ENCODE assay signal across 8 cellular contexts in genomic region chr17:3723556-3724372, GRCh38. TPM values are rescaled to one million over a fixed set of nuclear protein-coding genes. Genes with fewer than 3 reads are reported as not detected.
DNase-seq lines count a peak whose midpoint lies in the region; ATAC-seq and TF ChIP-seq lines count a peak whose summit lies in the region.

HASPIN (plus strand) TSS chr17:3723903; CDS start chr17:3723936, 33 bp downstream.

- H3K4me1 ChIP-seq in duodenal mucosa (ENCODE audit: control insufficient read depth in 1 of 2, insufficient read depth in 2 of 2, low read length in 2 of 2) (peaks cover 32 to 35% of the 10 kb centered on the region in 2 donors), lower lobe of right lung (peaks cover 49% of the 10 kb centered on the region)

- peak; percentile 97 for DNase-seq in CD1c-positive myeloid dendritic cell (ENCODE audit: extremely low spot score)
- peak; percentile 97 for DNase-seq in NCI-H82 (lab: John Stamatoyannopoulos, UW)
- DNase-seq in activated CD4-positive, alpha-beta memory T cell treated with anti-CD3 and anti-CD28 coated beads, Interleukin-2, amount 10 ng/mL, durations not matched to agents 7 days and 5 days = peak; percentile 93
- DNase-seq in lower lobe of right lung = peak; percentile 92
- peak; percentile 83 to 91 (median 84) for DNase-seq in stimulated activated CD4-positive, alpha-beta T cell treated with anti-CD3 and anti-CD28 coated beads, TNF-alpha, amount 100 ng/mL, for 24 hours (ENCODE audit: low read depth in 3 of 3)

- H3K36me3 ChIP-seq in duodenal mucosa (ENCODE audit: control insufficient read depth in 1 of 2, insufficient read depth in 2 of 2, low read length in 2 of 2) = peaks cover under 1 to 4% of the 10 kb centered on the region in 2 donors
- peaks cover 7% of the 10 kb centered on the region for H3K36me3 ChIP-seq in lower lobe of right lung

- no peaks in the 10 kb centered on the region for H3K27me3 Mint-ChIP-seq in activated CD4-positive, alpha-beta memory T cell treated with anti-CD3 and anti-CD28 coated beads, Interleukin-2, amount 10 ng/mL, durations not matched to agents 7 days and 5 days

- peak; percentile 39 for TF ChIP-seq CTCF in lower lobe of right lung (IDR thresholded peaks at IDR 0.05)

- POLR2A ChIA-PET in activated CD4-positive, alpha-beta memory T cell treated with anti-CD3 and anti-CD28 coated beads, Interleukin-2, amount 10 ng/mL, durations not matched to agents 7 days and 5 days (lab: Charles Lee) = interaction anchor here (0.8 to 3.2 kb wide), 16 partner anchors 9 to 419 kb away, joined by 3 to 41 read pairs (median 6); partner anchors contain the start of genes CYB5D2, EMC6, NCBP3 and P2RX5

- intact Hi-C loops in lower lobe of right lung (cut with DNase I) = no loop called here

- H3K9me3 ChIP-seq in duodenal mucosa (ENCODE audit: control insufficient read depth in 1 of 2, low read length in 2 of 2) (no peaks in the 10 kb centered on the region), lower lobe of right lung (no peaks in the 10 kb centered on the region)

- CTCF ChIA-PET in activated CD4-positive, alpha-beta memory T cell treated with anti-CD3 and anti-CD28 coated beads, Interleukin-2, amount 10 ng/mL, durations not matched to agents 7 days and 5 days (lab: Charles Lee) = interaction anchor here (0.5 to 3.3 kb wide), 14 partner anchors 9 to 122 kb away, joined by 3 to 23 read pairs (median 8); partner anchors contain the start of genes CTNS, NCBP3, P2RX5 and SHPK

- ATAC-seq in GM19372 (IDR thresholded peaks at IDR 0.05; ENCODE audit: low read depth, unreplicated experiment) = peak; percentile 79
- peak; percentile 48 for ATAC-seq in HG03558 (IDR thresholded peaks at IDR 0.05; ENCODE audit: extremely low read depth, unreplicated experiment)
- ATAC-seq in lower lobe of right lung = peak; percentile 94 to 98

- H3K4me1 Mint-ChIP-seq in activated CD4-positive, alpha-beta memory T cell treated with anti-CD3 and anti-CD28 coated beads, Interleukin-2, amount 10 ng/mL, durations not matched to agents 7 days and 5 days = peaks cover 65% of the 10 kb centered on the region

- H3K9ac ChIP-seq in duodenal mucosa (ENCODE audit: low read depth in 1 of 2, low read length in 2 of 2) = peak within 1 kb of the TSS; percentile 85 to 91

- peaks cover 64% of the 10 kb centered on the region for H3K36me3 Mint-ChIP-seq in activated CD4-positive, alpha-beta memory T cell treated with anti-CD3 and anti-CD28 coated beads, Interleukin-2, amount 10 ng/mL, durations not matched to agents 7 days and 5 days (ENCODE audit: low read depth)

- H3K9me3 Mint-ChIP-seq in activated CD4-positive, alpha-beta memory T cell treated with anti-CD3 and anti-CD28 coated beads, Interleukin-2, amount 10 ng/mL, durations not matched to agents 7 days and 5 days = no peaks in the 10 kb centered on the region

- peak within 1 kb of the TSS; percentile 68 for H3K27ac Mint-ChIP-seq in activated CD4-positive, alpha-beta memory T cell treated with anti-CD3 and anti-CD28 coated beads, Interleukin-2, amount 10 ng/mL, durations not matched to agents 7 days and 5 days

- H3K4me3 ChIP-seq in duodenal mucosa (ENCODE audit: low read depth in 1 of 2, low read length in 2 of 2) (peak within 1 kb of the TSS; percentile 95 to 96), lower lobe of right lung (peak within 1 kb of the TSS; percentile 92)

- H3K27me3 ChIP-seq in duodenal mucosa (ENCODE audit: control insufficient read depth in 1 of 2, insufficient read depth in 2 of 2, low read length in 2 of 2) = no peaks in the 10 kb centered on the region
- H3K27me3 ChIP-seq in lower lobe of right lung (ENCODE audit: low read depth) = no peaks in the 10 kb centered on the region

- peak within 1 kb of the TSS; percentile 79 for H3K4me3 Mint-ChIP-seq in activated CD4-positive, alpha-beta memory T cell treated with anti-CD3 and anti-CD28 coated beads, Interleukin-2, amount 10 ng/mL, durations not matched to agents 7 days and 5 days

- H3K27ac ChIP-seq in duodenal mucosa (ENCODE audit: low read depth, low read length) (peak within 1 kb of the TSS; percentile 85), lower lobe of right lung (peak within 1 kb of the TSS; percentile 90)

RNA-seq across cellular contexts. Expression of gene HASPIN, which starts in this region (rescaled TPM):
- total RNA-seq in activated CD4-positive, alpha-beta memory T cell treated with anti-CD3 and anti-CD28 coated beads, Interleukin-2, amount 10 ng/mL, durations not matched to agents 7 days and 5 days = 10 to 100 TPM; 23.8 to 25.2 TPM
- 0.68 TPM for total RNA-seq in lower lobe of right lung

Comparison
In these comparisons a context has a peak if more than half of its experiments do, and no peak if none do; other contexts are left out.
1. Peak in every context shown above with its lines: DNase-seq, ATAC-seq, H3K4me3 ChIP-seq and H3K27ac ChIP-seq.
2. RNA of gene HASPIN (total RNA-seq): 23.8 to 25.2 TPM in activated CD4-positive, alpha-beta memory T cell treated with anti-CD3 and anti-CD28 coated beads, Interleukin-2, amount 10 ng/mL, durations not matched to agents 7 days and 5 days; 0.68 TPM in lower lobe of right lung (single experiment); every median in the first group is over 10 times any median in the second.
3. Peak in DNase-seq, ATAC-seq, H3K4me3 ChIP-seq and H3K27ac ChIP-seq in lower lobe of right lung; RNA of the gene not detected or under 1 TPM.